29 cellular contexts compared by ENCODE assay signal in genomic region chr19:4613258-4613751, GRCh38. TPM values are rescaled to one million over a fixed set of nuclear protein-coding genes. Genes with fewer than 3 reads are reported as not detected.
"Had no signal": no experiment of that assay in that cellular context is flagged by ENCODE, and none has a peak within 500 bp of the region (broad histone marks: within the 10 kb centered on the region; RNA-seq: fewer than 3 reads in every experiment).

No MANE protein-coding gene starts in this region.

- H3K9me3 Mint-ChIP-seq: immature natural killer cell; mesothelial cell of epicardium; naive B cell; natural killer cell; stimulated activated naive B cell treated with anti-CD40 and anti-IgM and Interleukin-4, amounts not matched to agents 10 μg/mL and 1 μg/mL and 100 μg/mL, for 72 hours had no signal

- H3K27ac Mint-ChIP-seq: immature natural killer cell; mesothelial cell of epicardium; natural killer cell; nephron progenitor cell; progenitor cell of endocrine pancreas; stimulated activated naive B cell treated with anti-CD40 and anti-IgM and Interleukin-4, amounts not matched to agents 10 μg/mL and 1 μg/mL and 100 μg/mL, for 72 hours had no signal

- H3K9me3 ChIP-seq: left ventricle myocardium inferior, ovary, right atrium auricular region, suprapubic skin, thoracic aorta, tibial artery, upper lobe of right lung had no signal

- H3K36me3 ChIP-seq: left ventricle myocardium inferior, ovary, right atrium auricular region, suprapubic skin, thoracic aorta, tibial artery, upper lobe of right lung had no signal

- DNase-seq: hypothalamus; immature natural killer cell; kidney; left colon; left ventricle myocardium inferior; mesendoderm; naive B cell; natural killer cell; nephron progenitor cell; ovary; stimulated activated CD4-positive, alpha-beta T cell treated with anti-CD3 and anti-CD28 coated beads, Interleukin-12 subunit alpha, Interleukin-12 subunit beta, amount 100 ng/mL, for 4 hours; stimulated activated CD4-positive, alpha-beta T cell treated with anti-CD3 and anti-CD28 coated beads, Interleukin-15, amount 100 ng/mL, for 24 hours; stimulated activated CD4-positive, alpha-beta T cell treated with anti-CD3 and anti-CD28 coated beads, Interleukin-2, amount 100 ng/mL, for 24 hours; stimulated activated CD4-positive, alpha-beta T cell treated with anti-CD3 and anti-CD28 coated beads, Interleukin-4, amount 100 ng/mL, for 1 hour; stimulated activated naive B cell treated with anti-CD40 and anti-IgM and Interleukin-4, amounts not matched to agents 10 μg/mL and 1 μg/mL and 100 μg/mL, for 72 hours; stimulated activated naive CD8-positive, alpha-beta T cell treated with anti-CD3 and anti-CD28 coated beads, Interleukin-15, Interleukin-2, amounts not matched to agents 100 U/mL and 50 U/mL, for 24 hours; tibial artery; trophoblast cell; upper lobe of right lung had no signal

- H3K4me1 ChIP-seq: upper lobe of right lung had no signal

- FAIRE-seq: islet of Langerhans, kidney, urothelium cell line had no signal

- H3K27me3 ChIP-seq: ovary, right atrium auricular region, upper lobe of right lung had no signal

- H3K27ac ChIP-seq: left ventricle myocardium inferior, ovary, right atrium auricular region, skin epidermis, suprapubic skin, thoracic aorta, tibial artery, upper lobe of right lung had no signal

- ATAC-seq: left colon; natural killer cell; sciatic nerve; stimulated activated naive B cell treated with anti-CD40 and anti-IgM and Interleukin-4, amounts not matched to agents 10 μg/mL and 1 μg/mL and 100 μg/mL, for 72 hours; stimulated activated naive CD8-positive, alpha-beta T cell treated with anti-CD3 and anti-CD28 coated beads, Interleukin-15, Interleukin-2, amounts not matched to agents 100 U/mL and 50 U/mL, for 24 hours; upper lobe of right lung had no signal

- H3K36me3 Mint-ChIP-seq: immature natural killer cell; mesothelial cell of epicardium; naive B cell; natural killer cell; stimulated activated naive B cell treated with anti-CD40 and anti-IgM and Interleukin-4, amounts not matched to agents 10 μg/mL and 1 μg/mL and 100 μg/mL, for 72 hours had no signal

- H3K4me1 Mint-ChIP-seq: immature natural killer cell, natural killer cell had no signal

- H3K4me3 Mint-ChIP-seq: immature natural killer cell; mesothelial cell of epicardium; natural killer cell; nephron progenitor cell; stimulated activated naive B cell treated with anti-CD40 and anti-IgM and Interleukin-4, amounts not matched to agents 10 μg/mL and 1 μg/mL and 100 μg/mL, for 72 hours had no signal

- H3K4me3 ChIP-seq: left ventricle myocardium inferior, lung, ovary, right atrium auricular region, skin epidermis, suprapubic skin, thoracic aorta, tibial artery, upper lobe of right lung had no signal

RNA-seq across cellular contexts. Expression of gene SEMA6B, which starts 53.8 kb away (rescaled TPM):
- polyA plus RNA-seq: immature natural killer cell had no signal
